Comparison of ENCODE assay signal across 1 cellular context in genomic region chr3:31815631-31816440, GRCh38.
TF ChIP-seq lines count a peak whose summit lies in the region.

No MANE protein-coding gene starts in this region.

TF ChIP-seq in WTC11, 78 proteins besides CTCF, POLR2A, EP300 and RAD21 (continued from another document):
- no peak for TF ChIP-seq ZNF532 (CRISPR knock-in tag; IDR thresholded peaks at IDR 0.05; ENCODE audit: borderline replicate concordance)
- TF ChIP-seq FOXJ3 (CRISPR knock-in tag; IDR thresholded peaks at IDR 0.05; ENCODE audit: borderline replicate concordance): no peak
- TF ChIP-seq RORB (CRISPR knock-in tag; IDR thresholded peaks at IDR 0.05): no peak
- no peak for TF ChIP-seq GABPB1 (CRISPR knock-in tag; IDR thresholded peaks at IDR 0.05)
